Comparison of ENCODE assay signal across 22 cellular contexts in genomic region chr2:121478358-121478995, GRCh38. TPM values are rescaled to one million over a fixed set of nuclear protein-coding genes. Genes with fewer than 3 reads are reported as not detected.
"Had no signal": no experiment of that assay in that cellular context is flagged by ENCODE, and none has a peak within 500 bp of the region (broad histone marks: within the 10 kb centered on the region; RNA-seq: fewer than 3 reads in every experiment).

No MANE protein-coding gene starts in this region.

RNA-seq across cellular contexts. Expression of gene RNU4ATAC, which starts 52.2 kb away (rescaled TPM):
- total RNA-seq: dermis blood vessel endothelial cell, endothelial cell of umbilical vein, epithelial cell of proximal tubule, esophagus muscularis mucosa, foreskin keratinocyte, gastroesophageal sphincter, heart left ventricle, hepatocyte, kidney epithelial cell, left lung, mesothelial cell of epicardium, ovary, psoas muscle, renal cortical epithelial cell, sigmoid colon, skeletal muscle tissue, thoracic aorta, tibial nerve, upper lobe of right lung, vagina had no signal
- polyA plus RNA-seq: endothelial cell of umbilical vein, fibroblast of lung, foreskin keratinocyte, heart left ventricle, ovary, psoas muscle, right cardiac atrium, sigmoid colon had no signal
